8 cellular contexts compared by ENCODE assay signal in the genomic region with DNA sequence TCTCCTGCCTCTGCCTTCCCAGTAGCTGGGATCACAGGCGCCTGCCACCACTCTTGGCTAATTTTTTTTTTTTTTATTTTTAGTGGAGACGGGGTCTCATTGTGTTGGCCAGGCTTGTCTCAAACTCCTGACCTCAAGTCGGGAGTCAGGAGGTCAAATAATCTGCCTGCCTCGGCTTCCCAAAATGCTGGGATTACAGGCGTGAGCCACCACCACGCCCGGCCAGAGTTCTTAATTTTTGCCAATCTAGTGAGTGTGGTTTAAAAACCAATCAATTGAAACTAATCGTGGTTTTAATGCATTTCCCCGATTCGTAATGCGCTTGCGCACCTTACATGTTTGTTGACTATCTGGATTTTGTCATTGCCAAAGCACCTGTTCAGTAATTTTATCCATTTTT. TPM values are rescaled to one million over a fixed set of nuclear protein-coding genes. Genes with fewer than 3 reads are reported as not detected.
DNase-seq lines count a peak whose midpoint lies in the region; ATAC-seq and TF ChIP-seq lines count a peak whose summit lies in the region.

No MANE protein-coding gene starts in this region.

- no peak for TF ChIP-seq POLR2A in gastrocnemius medialis (IDR thresholded peaks at IDR 0.05)

- H3K4me1 ChIP-seq in gastrocnemius medialis: peaks cover 28 to 32% of the 10 kb centered on the region in 2 donors

- H3K27me3 ChIP-seq in gastrocnemius medialis: no peaks in the 10 kb centered on the region

- H3K9ac ChIP-seq in SK-N-MC (ENCODE audit: insufficient read length): peak overlapping the region; percentile 94

- peak overlapping the region; percentile 89 for H3K27ac ChIP-seq in SK-N-MC
- peak overlapping the region in 3 of 4 donors; percentile 84 to 89 (median 84) for H3K27ac ChIP-seq in gastrocnemius medialis

- TF ChIP-seq CTCF in GM12865 (IDR thresholded peaks at IDR 0.05; ENCODE audit: insufficient read depth, low read depth, low read length, missing control alignments) (no peak), fibroblast of mammary gland (conservative IDR thresholded peaks at IDR 0.05; ENCODE audit: control insufficient read depth, insufficient read depth, low read depth, low read length) (no peak), gastrocnemius medialis (IDR thresholded peaks at IDR 0.05 in 4 of 5, conservative IDR thresholded peaks at IDR 0.05 in 1 of 5) (no peak)

- H3K9me3 ChIP-seq in SK-N-MC (ENCODE audit: low read depth, low read length) (no peaks in the 10 kb centered on the region), gastrocnemius medialis (no peaks in the 10 kb centered on the region)

- in situ Hi-C loops in gastrocnemius medialis (cut with MboI; ENCODE audit: low sequenced_read_pairs in 4 of 4): loop anchor here in 3 of 4 donors (10.0 kb wide), 1 partner anchor 195 kb away; no protein-coding TSS in a partner anchor

- intact Hi-C loops in gastrocnemius medialis (cut with DNase I; ENCODE audit: low total_unique reads): no loop called here

- H3K4me3 ChIP-seq in GM12865 (ENCODE audit: low read depth, low read length): peak overlapping the region; percentile 81
- H3K4me3 ChIP-seq in SK-N-MC: peak overlapping the region; percentile 91
- H3K4me3 ChIP-seq in fibroblast of mammary gland (ENCODE audit: control insufficient read depth, low read depth, low read length): peak overlapping the region; percentile 75
- H3K4me3 ChIP-seq in gastrocnemius medialis: peak overlapping the region; percentile 55 to 98 (median 82)

- DNase-seq in GM12865 (ENCODE audit: low read depth): no peak
- DNase-seq in SK-N-MC (ENCODE audit: low read depth, low spot score): no peak
- DNase-seq in fibroblast of mammary gland (ENCODE audit: low read depth): no peak
- no peak for DNase-seq in gastrocnemius medialis
- no peak for DNase-seq in NCI-H1092 treated with DMSO at 0.1 percent for 48 hours (lab: John Stamatoyannopoulos, UW)
- no peak for DNase-seq in SW 1271 (lab: John Stamatoyannopoulos, UW)

- H3K36me3 ChIP-seq in SK-N-MC (ENCODE audit: insufficient read depth, low read length) (peaks cover 27% of the 10 kb centered on the region), gastrocnemius medialis (peaks cover 0 to 7% of the 10 kb centered on the region in 2 donors)

- ATAC-seq in gastrocnemius medialis (no peak), GM18520 (IDR thresholded peaks at IDR 0.05; ENCODE audit: unreplicated experiment) (no peak), GM21825 (IDR thresholded peaks at IDR 0.05; ENCODE audit: unreplicated experiment) (no peak)

RNA-seq across cellular contexts. Expression of a gene that starts 0.5 kb away (rescaled TPM):
- total RNA-seq in gastrocnemius medialis: 10 to 100 TPM; 46.8 to 84.1 (median 68.2) TPM

RNA-seq across cellular contexts. Expression of a gene that starts 37.0 kb away (rescaled TPM):
- under 1 TPM in 2 of 4 donors, not detected in 2; 0.13 to 0.24 TPM for total RNA-seq in gastrocnemius medialis

RNA-seq across cellular contexts. Expression of a gene that starts 37.1 kb away (rescaled TPM):
- total RNA-seq in gastrocnemius medialis: 10 to 100 TPM; 32.1 to 53.8 (median 47.6) TPM
